ENCODE assay signal across 18 cellular contexts in the genomic region with DNA sequence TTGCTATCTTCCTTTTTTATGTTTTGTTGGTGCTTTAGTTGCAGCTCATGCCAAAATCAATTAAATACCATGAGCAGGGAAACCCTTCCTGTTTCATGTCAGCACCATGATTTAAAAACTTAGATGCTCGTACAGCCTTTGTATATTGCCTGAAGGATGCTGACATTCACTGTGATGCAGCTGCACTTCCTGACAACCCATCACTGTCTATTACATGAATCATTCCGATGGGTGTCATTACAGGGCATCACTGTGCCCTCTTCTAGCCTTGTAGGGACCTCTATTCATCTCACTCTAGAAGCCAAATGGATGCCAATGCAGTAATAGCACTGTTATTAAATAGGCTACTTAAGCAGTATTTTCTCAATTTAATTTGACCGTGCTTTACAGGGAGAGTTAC. TPM values are rescaled to one million over a fixed set of nuclear protein-coding genes. Genes with fewer than 3 reads are reported as not detected.
A peak's percentile ranks its signal among the peaks of the same experiment; 100 is the strongest.
DNase-seq lines count a peak whose midpoint lies in the region; ATAC-seq, FAIRE-seq and TF ChIP-seq lines count a peak whose summit lies in the region.
"Had no signal": no experiment of that assay in that cellular context is flagged by ENCODE, and none has a peak within 500 bp of the region (broad histone marks: within the 10 kb centered on the region; RNA-seq: fewer than 3 reads in every experiment).

No MANE protein-coding gene starts in this region.

- no peak overlapping the region for H3K18ac ChIP-seq in IMR-90 (ENCODE audit: low read depth, low read length)
- no peak overlapping the region for H3K18ac ChIP-seq in H1 (ENCODE audit: extremely low read depth, low read length)

- H3K4ac ChIP-seq in IMR-90 (ENCODE audit: low read depth, low read length) (0 out of 2 replicates have a peak overlapping the region, but pooled peaks have one; percentile 33), H1 (replicated peaks; ENCODE audit: insufficient read length, low read depth, low read length) (no peak overlapping the region)

- H3K23ac ChIP-seq in IMR-90 (ENCODE audit: low read depth, low read length) (peak overlapping the region; percentile 44; the same call in 1 of the 2 replicates), H1 (ENCODE audit: insufficient read length) (no peak overlapping the region)

- H3K23me2 ChIP-seq in H1 (ENCODE audit: low read depth, low read length) = peaks cover 4% of the 10 kb centered on the region

- H4K8ac ChIP-seq in IMR-90 (ENCODE audit: low read depth in 2 of 2, low read length in 2 of 2) (no peak overlapping the region), H1 (ENCODE audit: extremely low read depth, insufficient read depth, low read length) (no peak overlapping the region)

- H3K9me1 ChIP-seq in IMR-90 (ENCODE audit: insufficient read depth, low read length) = no peaks in the 10 kb centered on the region

- peaks cover 8% of the 10 kb centered on the region in 2 experiments; a peak in 2 of 4 replicates for H3K79me1 ChIP-seq in IMR-90 (ENCODE audit: low read depth in 1 of 2, low read length in 2 of 2)
- H3K79me1 ChIP-seq in H1 (ENCODE audit: low read depth, low read length) = no peaks in the 10 kb centered on the region

- no peak overlapping the region for H2BK5ac ChIP-seq in IMR-90 (ENCODE audit: low read depth, low read length, poor library complexity, severe bottlenecking)
- H2BK5ac ChIP-seq in H1 (ENCODE audit: low read depth, low read length) = no peak overlapping the region

- CTCF ChIA-PET in A549 (lab: Yijun Ruan, JAX) (interaction anchor here (15.3 kb wide), 1 partner anchor 30 kb away, joined by 168 read pairs; no protein-coding TSS in a partner anchor), IMR-90 (lab: Yijun Ruan, JAX) (no interaction called here), Panc1 (lab: Charles Lee) (no interaction called here), H1 (lab: Charles Lee; ENCODE audit: partially characterized antibody) (interaction anchor here (0.6 to 2.8 kb wide), 4 partner anchors 15 to 184 kb away, joined by 3 to 11 read pairs (median 4); no protein-coding TSS in a partner anchor)

- H3K27me3 ChIP-seq in IMR-90 (ENCODE audit: control insufficient read depth, insufficient read depth, low read length) = no peaks in the 10 kb centered on the region
- H3K27me3 ChIP-seq in Panc1 (ENCODE audit: control insufficient read depth, insufficient read depth, low read length) = no peaks in the 10 kb centered on the region
- no peaks in the 10 kb centered on the region for H3K27me3 ChIP-seq in H1 (replicated peaks in 1 of 4; ENCODE audit: control insufficient read depth in 3 of 4, extremely low read depth in 1 of 4, insufficient read depth in 3 of 4, low read length in 3 of 4)
- H3K27me3 ChIP-seq in gastroesophageal sphincter = no peaks in the 10 kb centered on the region
- H3K27me3 ChIP-seq: BLaER1 treated with 17β-estradiol and CSF1 and Interleukin-3, amounts not matched to agents 10 nM and 100 nM had no signal

- no peak overlapping the region for H3K4me2 ChIP-seq in A549
- H3K4me2 ChIP-seq in IMR-90 (ENCODE audit: low read depth, low read length) = no peak overlapping the region
- no peak overlapping the region for H3K4me2 ChIP-seq in H1 (ENCODE audit: insufficient read depth in 1 of 2, low read depth in 2 of 2, low read length in 2 of 2)
- H3K4me2 ChIP-seq: BLaER1 treated with 17β-estradiol and CSF1 and Interleukin-3, amounts not matched to agents 10 nM and 100 nM had no signal

- POLR2A ChIA-PET in A549 (lab: Yijun Ruan, JAX) (no interaction called here), IMR-90 (lab: Charles Lee; ENCODE audit: unreplicated experiment) (no interaction called here), Panc1 (lab: Charles Lee) (no interaction called here), H1 (lab: Charles Lee; ENCODE audit: partially characterized antibody) (no interaction called here)

- no TSS peak for BruUV-seq in IMR-90 (replicated peaks; lab: Mats Ljungman, UMichigan)
- BruUV-seq in Panc1 (replicated peaks; lab: Mats Ljungman, UMichigan) = no TSS peak

- H3K14ac ChIP-seq in IMR-90 (replicated peaks; ENCODE audit: low read depth, low read length) = 0 out of 2 replicates have a peak overlapping the region, but pooled peaks have one; percentile 25
- H3K14ac ChIP-seq in H1 (ENCODE audit: insufficient read length) = no peak overlapping the region

- no peak for FAIRE-seq in A549 (lab: Jason Lieb, UNC)
- no peak for FAIRE-seq in H1 (lab: Jason Lieb, UNC)
- FAIRE-seq: HepG2 had no signal

- no peak overlapping the region; the same call in 1 of the 2 replicates for H2BK12ac ChIP-seq in H1 (ENCODE audit: low read depth, low read length)

- H3K56ac ChIP-seq in IMR-90 (ENCODE audit: extremely low read depth, insufficient read depth, low read length) (no peak overlapping the region), H1 (replicated peaks; ENCODE audit: insufficient read length, low read depth, low read length) (no peak overlapping the region)

- intact Hi-C loops in IMR-90 (cut with micrococcal nuclease) = no loop called here
- intact Hi-C loops in Panc1 (cut with micrococcal nuclease; ENCODE audit: unreplicated experiment) = no loop called here

- no peak for DNase-seq in A549 (ENCODE audit: low read depth in 1 of 2, low spot score in 1 of 2)
- DNase-seq in IMR-90 = no peak
- DNase-seq in Panc1 (ENCODE audit: low read depth, low spot score) = no peak
- no peak for DNase-seq in H1 (ENCODE audit: low read depth in 1 of 2, low spot score in 2 of 2)
- no peak for DNase-seq in DMS 273 (lab: John Stamatoyannopoulos, UW; ENCODE audit: unreplicated experiment)
- no peak for DNase-seq in DMS153 treated with DMSO at 0.1 percent for 48 hours (lab: John Stamatoyannopoulos, UW; ENCODE audit: unreplicated experiment)
- no peak for DNase-seq in NCI-H446 (lab: John Stamatoyannopoulos, UW)
- DNase-seq: 8988T; CD8-positive, alpha-beta memory T cell; COR-L47; DMS79; GF-D8; GOT3; H9; KG1 had no signal

- no peaks in the 10 kb centered on the region for H3K9me3 ChIP-seq in A549
- H3K9me3 ChIP-seq in IMR-90 (ENCODE audit: control insufficient read depth, insufficient read depth, low read length) = no peaks in the 10 kb centered on the region
- peaks cover 7% of the 10 kb centered on the region; the same call in 1 of the 2 replicates for H3K9me3 ChIP-seq in Panc1 (ENCODE audit: control insufficient read depth, insufficient read depth, low read depth, low read length)
- no peaks in the 10 kb centered on the region for H3K9me3 ChIP-seq in H1 (ENCODE audit: insufficient read depth in 2 of 2, low read depth in 1 of 2, low read length in 1 of 2)
- H3K9me3 ChIP-seq in gastroesophageal sphincter = no peaks in the 10 kb centered on the region

- in situ Hi-C loops in IMR-90 (cut with MboI; ENCODE audit: low sequenced_read_pairs) (no loop called here), Panc1 (cut with HindIII; ENCODE audit: low pct_unique_long_range_greater_than_20kb, low sequenced_read_pairs) (no loop called here)

- dilution Hi-C loops in IMR-90 (cut with HindIII; ENCODE audit: low sequenced_read_pairs, unreplicated experiment) = no loop called here

- peak overlapping the region; percentile 43; the same call in 1 of the 2 replicates for H2AK5ac ChIP-seq in IMR-90 (ENCODE audit: low read depth, low read length)
- H2AK5ac ChIP-seq in H1 (ENCODE audit: low read depth, low read length) = no peak overlapping the region

- ATAC-seq in A549 (no peak), IMR-90 (ENCODE audit: low read depth) (no peak), Panc1 (no peak), gastroesophageal sphincter (no peak)
- ATAC-seq: HepG2 had no signal

- no peak overlapping the region for H3K4me3 ChIP-seq in A549
- no peak overlapping the region for H3K4me3 ChIP-seq in IMR-90 (ENCODE audit: insufficient read depth, low read depth, low read length)
- no peak overlapping the region for H3K4me3 ChIP-seq in Panc1 (ENCODE audit: low read depth in 2 of 2, low read length in 2 of 2)
- no peak overlapping the region for H3K4me3 ChIP-seq in H1 (ENCODE audit: extremely low read depth in 1 of 4, insufficient read depth in 2 of 4, low read depth in 3 of 4, low read length in 4 of 4)
- no peak overlapping the region for H3K4me3 ChIP-seq in gastroesophageal sphincter
- H3K4me3 ChIP-seq: BLaER1 treated with 17β-estradiol and CSF1 and Interleukin-3, amounts not matched to agents 10 nM and 100 nM had no signal

- TF ChIP-seq RAD21 in A549 (conservative IDR thresholded peaks at IDR 0.05 in 1 of 2, IDR thresholded peaks at IDR 0.05 in 1 of 2) = no peak
- TF ChIP-seq RAD21 in IMR-90 (IDR thresholded peaks at IDR 0.05; ENCODE audit: low read length) = no peak
- no peak for TF ChIP-seq RAD21 in H1 (IDR thresholded peaks at IDR 0.05 in 1 of 2, conservative IDR thresholded peaks at IDR 0.05 in 1 of 2; ENCODE audit: low read depth in 2 of 2, low read length in 2 of 2)

- H2BK120ac ChIP-seq in IMR-90 (ENCODE audit: low read depth, low read length) = no peak overlapping the region
- H2BK120ac ChIP-seq in H1 (replicated peaks; ENCODE audit: low read depth, low read length) = no peak overlapping the region

- peak overlapping the region; percentile 44 for H2AK9ac ChIP-seq in IMR-90 (replicated peaks; ENCODE audit: low read depth, low read length, poor library complexity)

- TF ChIP-seq POLR2A in A549 (IDR thresholded peaks at IDR 0.05; ENCODE audit: low read length) (no peak), IMR-90 (IDR thresholded peaks at IDR 0.05; ENCODE audit: low read depth, low read length) (no peak), H1 (IDR thresholded peaks at IDR 0.05; ENCODE audit: control extremely low read depth in 1 of 2, low read depth in 2 of 2, low read length in 2 of 2) (no peak), gastroesophageal sphincter (IDR thresholded peaks at IDR 0.05) (no peak)

- TF ChIP-seq EP300 in A549 (IDR thresholded peaks at IDR 0.05) (no peak), H1 (IDR thresholded peaks at IDR 0.05; ENCODE audit: borderline replicate concordance in 1 of 2, low read depth in 2 of 2, low read length in 2 of 2) (no peak), gastroesophageal sphincter (IDR thresholded peaks at IDR 0.05) (no peak)

- H3K27ac ChIP-seq in A549 (peak overlapping the region; percentile 39 to 77), IMR-90 (ENCODE audit: insufficient read depth, low read length) (no peak overlapping the region), Panc1 (ENCODE audit: low read length) (peak overlapping the region; percentile 100), H1 (ENCODE audit: low read depth, low read length) (no peak overlapping the region), gastroesophageal sphincter (no peak overlapping the region)
- H3K27ac ChIP-seq: BLaER1 treated with 17β-estradiol and CSF1 and Interleukin-3, amounts not matched to agents 10 nM and 100 nM had no signal

- 65% methylated on average over 3 of the region's 3 CpGs for WGBS in A549 (ENCODE audit: missing lambda C conversion rate)
- 83% methylated on average over 1 of the region's 3 CpGs; no CpG with 5 or more reads in 1 of the 2 experiments for WGBS in IMR-90 (ENCODE audit: extremely low coverage in 2 of 2, insufficient read length in 1 of 2), 2 experiments
- 91% methylated on average over 3 of the region's 3 CpGs; no CpG with 5 or more reads in 1 of the 2 experiments for WGBS in H1 (ENCODE audit: extremely low coverage in 1 of 2, insufficient coverage in 1 of 2, insufficient read length in 1 of 2, insufficient replicate concordance in 2 of 2, low coverage in 1 of 2, low lambda C conversion rate in 2 of 2, missing lambda C conversion rate in 1 of 2), 2 experiments
- 94 to 100% methylated on average over 1 to 3 of the region's 3 CpGs for WGBS in gastroesophageal sphincter (ENCODE audit: low coverage in 1 of 2), 2 donors

- H4K20me1 ChIP-seq in IMR-90 (ENCODE audit: insufficient read depth, low read length) = no peaks in the 10 kb centered on the region
- no peaks in the 10 kb centered on the region for H4K20me1 ChIP-seq in H1 (replicated peaks in 1 of 2; ENCODE audit: control insufficient read depth in 1 of 2, insufficient read depth in 2 of 2, low read length in 2 of 2)
- H4K20me1 ChIP-seq: BLaER1 treated with 17β-estradiol and CSF1 and Interleukin-3, amounts not matched to agents 10 nM and 100 nM had no signal

- H3K9ac ChIP-seq in IMR-90 (ENCODE audit: low read depth, low read length) (no peak overlapping the region), H1 (replicated peaks in 1 of 4; ENCODE audit: extremely low read depth in 1 of 4, low read depth in 3 of 4, low read length in 3 of 4) (no peak overlapping the region)
- H3K9ac ChIP-seq: BLaER1 treated with 17β-estradiol and CSF1 and Interleukin-3, amounts not matched to agents 10 nM and 100 nM had no signal

- no peak for TF ChIP-seq CTCF in A549 (IDR thresholded peaks at IDR 0.05)
- TF ChIP-seq CTCF in IMR-90 (conservative IDR thresholded peaks at IDR 0.05; ENCODE audit: low read depth, low read length) = no peak
- no peak for TF ChIP-seq CTCF in Panc1 (IDR thresholded peaks at IDR 0.05)
- TF ChIP-seq CTCF in H1 (IDR thresholded peaks at IDR 0.05; ENCODE audit: control extremely low read depth in 1 of 3, insufficient read depth in 1 of 3, low read depth in 1 of 3, low read length in 3 of 3) = no peak
- TF ChIP-seq CTCF in gastroesophageal sphincter (IDR thresholded peaks at IDR 0.05) = no peak

- peaks cover 66% of the 10 kb centered on the region for H3K4me1 ChIP-seq in A549
- H3K4me1 ChIP-seq in IMR-90 (ENCODE audit: control insufficient read depth, insufficient read depth, low read length) = peaks cover 7% of the 10 kb centered on the region
- H3K4me1 ChIP-seq in Panc1 (ENCODE audit: control insufficient read depth, insufficient read depth, low read length) = peaks cover 36% of the 10 kb centered on the region
- H3K4me1 ChIP-seq in H1 (replicated peaks in 1 of 4; ENCODE audit: control insufficient read depth in 3 of 4, insufficient read depth in 4 of 4, low read length in 3 of 4) = peaks cover 3 to 12% (median 8%) of the 10 kb centered on the region in 4 experiments; a peak in 4 of 7 replicates
- H3K4me1 ChIP-seq in gastroesophageal sphincter = peaks cover 0 to 32% (median 0%) of the 10 kb centered on the region in 3 donors

- H2AFZ ChIP-seq in IMR-90 (replicated peaks; ENCODE audit: low read length, poor library complexity) = no peak overlapping the region
- no peak overlapping the region for H2AFZ ChIP-seq in H1 (ENCODE audit: low read length)

- no peaks in the 10 kb centered on the region for H3K79me2 ChIP-seq in H1 (ENCODE audit: control insufficient read depth in 1 of 2, insufficient read depth in 2 of 2, low read length in 2 of 2)

- H4K5ac ChIP-seq in IMR-90 (ENCODE audit: low read depth, low read length) = no peak overlapping the region
- no peak overlapping the region for H4K5ac ChIP-seq in H1 (ENCODE audit: insufficient read length, low read depth, low read length)

- H3K36me3 ChIP-seq in IMR-90 (ENCODE audit: control insufficient read depth, insufficient read depth, low read length) (no peaks in the 10 kb centered on the region), Panc1 (ENCODE audit: control insufficient read depth, insufficient read depth, low read length) (no peaks in the 10 kb centered on the region), H1 (ENCODE audit: control insufficient read depth in 2 of 4, insufficient read depth in 4 of 4, low read length in 3 of 4) (no peaks in the 10 kb centered on the region), gastroesophageal sphincter (no peaks in the 10 kb centered on the region)
- H3K36me3 ChIP-seq: BLaER1 treated with 17β-estradiol and CSF1 and Interleukin-3, amounts not matched to agents 10 nM and 100 nM had no signal

- no peak overlapping the region for H2BK15ac ChIP-seq in IMR-90 (ENCODE audit: low read depth, low read length)
- no peak overlapping the region for H2BK15ac ChIP-seq in H1 (ENCODE audit: low read length)

- H4K91ac ChIP-seq in IMR-90 (ENCODE audit: insufficient read depth, low read depth, low read length) (no peak overlapping the region), H1 (replicated peaks; ENCODE audit: insufficient read length, low read length) (no peak overlapping the region)

- H2BK20ac ChIP-seq in IMR-90 (ENCODE audit: low read depth, low read length) (peak overlapping the region; percentile 70; the same call in 1 of the 2 replicates), H1 (ENCODE audit: low read length) (peak overlapping the region; percentile 21; the same call in 1 of the 2 replicates)

RNA-seq across cellular contexts. Expression of a gene that starts 18.3 kb away (rescaled TPM):
- polyA plus RNA-seq in A549 (2011; rRNA removed) (1,667 and 2,408 TPM in 2 replicates), A549 (2017; fragmentation: RNase III; extraction: RNeasy Plus Mini Kit Qiagen cat#74134 plus additional on column Dnase treatment) (1,270 to 1,281 TPM (median 1,270 TPM) in 3 replicates), IMR-90 (2012; rRNA removed) (1,631 and 2,066 TPM in 2 replicates), H1 (2011; rRNA removed) (57.1 and 82.7 TPM in 2 replicates)
- polyA plus RNA-seq in A549 (2012; cell fraction: cytosol; rRNA removed) = 320 and 370 TPM in 2 replicates
- 214 and 381 TPM in 2 replicates for polyA plus RNA-seq in A549 (2012; cell fraction: nucleus; rRNA removed)
- 799 and 821 TPM in 2 replicates for polyA minus RNA-seq in A549 (2011; rRNA and poly(A)+ RNA removed)
- total RNA-seq in IMR-90 (2012; rRNA removed) (1,331 and 2,388 TPM in 2 replicates), Panc1 (2021; ENCODE audit: unreplicated experiment) (803 TPM), gastroesophageal sphincter (1,000 to 10,000 TPM in 3 of 4 donors, 100 to 1,000 TPM in 1; 998 to 2,832 (median 1,462) TPM)
- polyA plus RNA-seq in IMR-90 (2012; cell fraction: cytosol; rRNA removed) = 248 and 281 TPM in 2 replicates
- 53.9 and 506 TPM in 2 replicates for polyA plus RNA-seq in IMR-90 (2012; cell fraction: nucleus; rRNA removed; ENCODE audit: low replicate concordance)
- polyA plus RNA-seq in Panc1 (2012; ENCODE audit: insufficient read length) = 484 TPM
- 282 and 321 TPM in 2 replicates for total RNA-seq in H1 (2021; fragmentation: NEBNext Ultra II Directional; extraction: Animal tissue kit (Norgen Biotek cat#: 25700))
- 151 TPM for polyA plus RNA-seq in H1 (2011; cell fraction: cytosol; rRNA removed)
- 32.8 TPM for polyA plus RNA-seq in H1 (2011; cell fraction: nucleus; rRNA removed)
- 119 to 215 TPM (median 141 TPM) in 4 replicates for polyA plus RNA-seq in H1 (2012, experiment 1 of 2)
- 15.1 TPM for polyA plus RNA-seq in H1 (2012, experiment 2 of 2)
- polyA plus RNA-seq in H1 (2013, experiment 1 of 2) = 579 TPM
- 609 TPM for polyA plus RNA-seq in H1 (2013, experiment 2 of 2)
- 93.1 and 146 TPM in 2 replicates for polyA minus RNA-seq in H1 (2011; rRNA and poly(A)+ RNA removed)
- polyA minus RNA-seq in H1 (2011; cell fraction: cytosol; rRNA and poly(A)+ RNA removed) = 99.0 TPM
- polyA minus RNA-seq in H1 (2011; cell fraction: nucleus; rRNA and poly(A)+ RNA removed) = 131 TPM

Comparison
In these comparisons a context has a peak if more than half of its experiments do, and no peak if none do; other contexts are left out.
1. H3K27ac ChIP-seq: peak in A549 (2 of 2) and Panc1 (single experiment); none in IMR-90 (single experiment), H1 (single experiment) and gastroesophageal sphincter (0 of 4).
2. CTCF ChIA-PET loops: an anchor here in A549 (15.3 kb wide) and H1 (0.6 to 2.8 kb wide); none called in IMR-90 and Panc1.